Comparison of ENCODE assay signal across 13 cellular contexts in genomic region chr15:90187257-90187868, GRCh38. TPM values are rescaled to one million over a fixed set of nuclear protein-coding genes. Genes with fewer than 3 reads are reported as not detected.
DNase-seq lines count a peak whose midpoint lies in the region; ATAC-seq, FAIRE-seq and TF ChIP-seq lines count a peak whose summit lies in the region.
"Had no signal": no experiment of that assay in that cellular context is flagged by ENCODE, and none has a peak within 500 bp of the region (broad histone marks: within the 10 kb centered on the region; RNA-seq: fewer than 3 reads in every experiment).

No MANE protein-coding gene starts in this region.

- H3K27me3 ChIP-seq in BLaER1 treated with 17β-estradiol and CSF1 and Interleukin-3, amounts not matched to agents 10 nM and 100 nM: no peaks in the 10 kb centered on the region
- H3K27me3 ChIP-seq in esophagus (ENCODE audit: control insufficient read depth in 1 of 2, insufficient read depth in 2 of 2, low read length in 2 of 2) (no peaks in the 10 kb centered on the region), psoas muscle (ENCODE audit: insufficient read depth in 3 of 3, low read length in 2 of 3) (no peaks in the 10 kb centered on the region), pancreas (no peaks in the 10 kb centered on the region), lower lobe of right lung (ENCODE audit: low read depth) (no peaks in the 10 kb centered on the region)

- DNase-seq in SK-N-MC (ENCODE audit: low read depth, low spot score) (no peak), psoas muscle (no peak), pancreas (no peak), retina (no peak), lower lobe of right lung (no peak)
- DNase-seq in effector CD4-positive, alpha-beta T cell: no peak
- DNase-seq: mucosa of descending colon, NCI-H1417, NCI-H526 treated with DMSO at 0.1 percent for 48 hours had no signal

- peak overlapping the region in 10 of 11 experiments; percentile 38 to 98 (median 92); a peak in 18 of 22 replicates for H3K27ac ChIP-seq in BLaER1 treated with 17β-estradiol and CSF1 and Interleukin-3, amounts not matched to agents 10 nM and 100 nM
- H3K27ac ChIP-seq in SK-N-MC (peak overlapping the region; percentile 36; the same call in 1 of the 2 replicates), esophagus (ENCODE audit: low read depth in 2 of 2, low read length in 1 of 2) (peak overlapping the region; percentile 66 to 89), psoas muscle (peak overlapping the region; percentile 24), pancreas (peak overlapping the region in 1 of 4 donors; percentile 33), lower lobe of right lung (no peak overlapping the region)

- H3K9me3 ChIP-seq in BLaER1 treated with 17β-estradiol and CSF1 and Interleukin-3, amounts not matched to agents 10 nM and 100 nM (replicated peaks in 1 of 11): no peaks in the 10 kb centered on the region
- H3K9me3 ChIP-seq in SK-N-MC (ENCODE audit: low read depth, low read length) (no peaks in the 10 kb centered on the region), esophagus (ENCODE audit: control insufficient read depth in 2 of 2, insufficient read depth in 1 of 2, low read depth in 1 of 2, low read length in 1 of 2) (no peaks in the 10 kb centered on the region), psoas muscle (no peaks in the 10 kb centered on the region), pancreas (no peaks in the 10 kb centered on the region), lower lobe of right lung (no peaks in the 10 kb centered on the region)
- H3K9me3 ChIP-seq: mucosa of descending colon had no signal

- no peaks in the 10 kb centered on the region for H3K36me3 ChIP-seq in BLaER1 treated with 17β-estradiol and CSF1 and Interleukin-3, amounts not matched to agents 10 nM and 100 nM
- no peaks in the 10 kb centered on the region for H3K36me3 ChIP-seq in SK-N-MC (ENCODE audit: insufficient read depth, low read length)
- no peaks in the 10 kb centered on the region for H3K36me3 ChIP-seq in esophagus (ENCODE audit: control insufficient read depth in 2 of 2, insufficient read depth in 2 of 2, low read length in 1 of 2)
- no peaks in the 10 kb centered on the region for H3K36me3 ChIP-seq in psoas muscle (ENCODE audit: insufficient read depth in 1 of 2, low read depth in 1 of 2)
- no peaks in the 10 kb centered on the region for H3K36me3 ChIP-seq in pancreas
- H3K36me3 ChIP-seq in lower lobe of right lung: no peaks in the 10 kb centered on the region

- peaks cover 81 to 95% (median 87%) of the 10 kb centered on the region in 10 experiments for H3K4me1 ChIP-seq in BLaER1 treated with 17β-estradiol and CSF1 and Interleukin-3, amounts not matched to agents 10 nM and 100 nM
- H3K4me1 ChIP-seq in esophagus (ENCODE audit: control insufficient read depth in 2 of 2, insufficient read depth in 2 of 2, low read length in 1 of 2): peaks cover 15 to 30% of the 10 kb centered on the region in 2 donors
- H3K4me1 ChIP-seq in psoas muscle: peaks cover 12% of the 10 kb centered on the region
- peaks cover 12 to 49% (median 33%) of the 10 kb centered on the region in 3 donors for H3K4me1 ChIP-seq in pancreas
- H3K4me1 ChIP-seq in lower lobe of right lung: peaks cover 63% of the 10 kb centered on the region

- H3K4me2 ChIP-seq in BLaER1 treated with 17β-estradiol and CSF1 and Interleukin-3, amounts not matched to agents 10 nM and 100 nM: peak overlapping the region; percentile 26 to 98 (median 94)

- peak overlapping the region in 3 of 10 experiments; percentile 2 to 94 (median 31); a peak in 1 of 20 replicates for H3K4me3 ChIP-seq in BLaER1 treated with 17β-estradiol and CSF1 and Interleukin-3, amounts not matched to agents 10 nM and 100 nM
- no peak overlapping the region for H3K4me3 ChIP-seq in SK-N-MC
- H3K4me3 ChIP-seq in esophagus (ENCODE audit: low read depth in 1 of 2, low read length in 2 of 2): peak overlapping the region in 1 of 2 donors; percentile 21
- H3K4me3 ChIP-seq in psoas muscle: no peak overlapping the region
- H3K4me3 ChIP-seq in pancreas: no peak overlapping the region
- no peak overlapping the region for H3K4me3 ChIP-seq in lower lobe of right lung
- H3K4me3 ChIP-seq: mucosa of descending colon had no signal

- H4K20me1 ChIP-seq in BLaER1 treated with 17β-estradiol and CSF1 and Interleukin-3, amounts not matched to agents 10 nM and 100 nM: peaks cover 0 to 33% (median 0%) of the 10 kb centered on the region in 11 experiments; a peak in 4 of 22 replicates

- 44 to 56% methylated on average over 8 of the region's 8 CpGs for WGBS in esophagus, 2 donors
- WGBS in psoas muscle, 3 donors: 57 to 70% (median 58%) methylated on average over 7 to 8 of the region's 8 CpGs
- 60 to 72% methylated on average over 7 to 8 of the region's 8 CpGs for WGBS in pancreas, 2 donors

- TF ChIP-seq CTCF in psoas muscle (IDR thresholded peaks at IDR 0.05) (no peak), pancreas (IDR thresholded peaks at IDR 0.05) (no peak), lower lobe of right lung (IDR thresholded peaks at IDR 0.05) (no peak)

- no peak for FAIRE-seq in pancreas (lab: Jason Lieb, UNC)
- FAIRE-seq: astrocyte, endothelial cell of umbilical vein had no signal

- no peak for ATAC-seq in psoas muscle
- ATAC-seq in pancreas: no peak
- ATAC-seq in lower lobe of right lung: no peak
- ATAC-seq: mucosa of descending colon had no signal

- intact Hi-C loops in psoas muscle (cut with DNase I) (loop anchor here in 1 of 2 donors (5.0 kb wide), 1 partner anchor 35 kb away; no protein-coding TSS in a partner anchor), pancreas (cut with DNase I) (no loop called here), lower lobe of right lung (cut with DNase I) (no loop called here)

- H3K9ac ChIP-seq in BLaER1 treated with 17β-estradiol and CSF1 and Interleukin-3, amounts not matched to agents 10 nM and 100 nM: peak overlapping the region in 10 of 11 experiments; percentile 7 to 61 (median 40); a peak in 14 of 22 replicates
- H3K9ac ChIP-seq in SK-N-MC (ENCODE audit: insufficient read length): no peak overlapping the region

RNA-seq across cellular contexts. Expression of gene SEMA4B, which starts 13.8 kb away (rescaled TPM):
- polyA plus RNA-seq in esophagus (100 to 1,000 TPM in 1 of 2 donors, 10 to 100 TPM in 1; 90.5 to 121 TPM), psoas muscle (1 to 10 TPM; 1.4 to 3.3 (median 1.8) TPM), pancreas (10 to 100 TPM; 32.5 to 39.3 TPM)
- total RNA-seq in psoas muscle (10 to 100 TPM in 1 of 4 donors, 1 to 10 TPM in 3; 4.4 to 10.8 (median 4.5) TPM), pancreas (10 to 100 TPM; 33.1 to 63.9 (median 38.4) TPM), lower lobe of right lung (48.1 TPM)

RNA-seq across cellular contexts. Expression of gene CIB1, which starts 46.4 kb away (rescaled TPM):
- 100 to 1,000 TPM in 1 of 2 donors, 10 to 100 TPM in 1; 88.5 to 121 TPM for polyA plus RNA-seq in esophagus
- total RNA-seq in psoas muscle: 10 to 100 TPM; 45.7 to 58.1 (median 56.6) TPM
- polyA plus RNA-seq in psoas muscle: 100 to 1,000 TPM in 1 of 3 donors, 10 to 100 TPM in 2; 72.0 to 154 (median 96.5) TPM
- 10 to 100 TPM; 70.4 to 88.6 (median 79.3) TPM for total RNA-seq in pancreas
- polyA plus RNA-seq in pancreas: 100 to 1,000 TPM; 153 to 162 TPM
- 80.8 TPM for total RNA-seq in lower lobe of right lung

RNA-seq across cellular contexts. Expression of gene GDPGP1, which starts 46.6 kb away (rescaled TPM):
- polyA plus RNA-seq in esophagus: 1 to 10 TPM; 2.1 to 2.2 TPM
- total RNA-seq in psoas muscle: 1 to 10 TPM; 1.3 to 4.5 (median 2.6) TPM
- polyA plus RNA-seq in psoas muscle: 1 to 10 TPM in 2 of 3 donors, under 1 TPM in 1; 0.96 to 5.9 (median 3.1) TPM
- 1 to 10 TPM; 2.6 to 7.0 (median 4.4) TPM for total RNA-seq in pancreas
- 1 to 10 TPM; 2.0 to 3.3 TPM for polyA plus RNA-seq in pancreas
- total RNA-seq in lower lobe of right lung: 13.1 TPM
